ENCODE assay signal across 23 cellular contexts in genomic region chr15:33975023-33975565, GRCh38. TPM values are rescaled to one million over a fixed set of nuclear protein-coding genes. Genes with fewer than 3 reads are reported as not detected.
DNase-seq lines count a peak whose midpoint lies in the region; FAIRE-seq and TF ChIP-seq lines count a peak whose summit lies in the region.
"Had no signal": no experiment of that assay in that cellular context is flagged by ENCODE, and none has a peak within 500 bp of the region (broad histone marks: within the 10 kb centered on the region; RNA-seq: fewer than 3 reads in every experiment).

No MANE protein-coding gene starts in this region.

- H3K4me1 ChIP-seq in endothelial cell of umbilical vein (ENCODE audit: control insufficient read depth, extremely low read depth, insufficient read depth, low read length): no peaks in the 10 kb centered on the region
- no peaks in the 10 kb centered on the region for H3K4me1 ChIP-seq in PC-9 (replicated peaks; ENCODE audit: insufficient read depth)

- TF ChIP-seq POLR2A in endothelial cell of umbilical vein (IDR thresholded peaks at IDR 0.05; ENCODE audit: low read depth, low read length): no peak

- H3K79me2 ChIP-seq in endothelial cell of umbilical vein (ENCODE audit: control insufficient read depth, insufficient read depth, low read length): no peaks in the 10 kb centered on the region
- no peaks in the 10 kb centered on the region for H3K79me2 ChIP-seq in PC-9 (ENCODE audit: low read depth)

- H3K4me3 ChIP-seq in endothelial cell of umbilical vein (replicated peaks in 1 of 3; ENCODE audit: insufficient read depth in 1 of 3, low read depth in 1 of 3, low read length in 3 of 3): no peak overlapping the region
- no peak overlapping the region for H3K4me3 ChIP-seq in retinal pigment epithelial cell (ENCODE audit: low read length)
- H3K4me3 ChIP-seq in PC-9: no peak overlapping the region
- H3K4me3 ChIP-seq: esophagus squamous epithelium, mucosa of descending colon, tibial artery had no signal

- H3K9me3 ChIP-seq in endothelial cell of umbilical vein (replicated peaks; ENCODE audit: control insufficient read depth, insufficient read depth, low read length) (no peaks in the 10 kb centered on the region), PC-9 (ENCODE audit: insufficient read depth, low read depth) (no peaks in the 10 kb centered on the region)
- H3K9me3 ChIP-seq: esophagus squamous epithelium, mucosa of descending colon, tibial artery had no signal

- POLR2A ChIA-PET in endothelial cell of umbilical vein (lab: Charles Lee) (no interaction called here), PC-9 (lab: Charles Lee; ENCODE audit: unreplicated experiment) (no interaction called here)

- CTCF ChIA-PET in endothelial cell of umbilical vein (lab: Charles Lee) (interaction anchor here (1.4 to 1.6 kb wide), 2 partner anchors 11 to 240 kb away, joined by 3 to 4 read pairs; no protein-coding TSS in a partner anchor), PC-9 (lab: Charles Lee) (no interaction called here)

- dilution Hi-C loops in endothelial cell of umbilical vein (cut with MboI; ENCODE audit: extremely low pct_ligation_motif_present, low sequenced_read_pairs): no loop called here

- no peak overlapping the region for H2AFZ ChIP-seq in endothelial cell of umbilical vein (ENCODE audit: low read depth, low read length)
- no peak overlapping the region for H2AFZ ChIP-seq in PC-9

- no peaks in the 10 kb centered on the region for H3K9me1 ChIP-seq in endothelial cell of umbilical vein (replicated peaks; ENCODE audit: control insufficient read depth, extremely low read depth, insufficient read depth, low read length)

- BruUV-seq in endothelial cell of umbilical vein (replicated peaks; lab: Mats Ljungman, UMichigan) (no TSS peak), PC-9 (replicated peaks; lab: Mats Ljungman, UMichigan) (no TSS peak)

- no peak for TF ChIP-seq CTCF in endothelial cell of umbilical vein (IDR thresholded peaks at IDR 0.05; ENCODE audit: extremely low read depth in 1 of 2, insufficient read depth in 1 of 2, low read depth in 1 of 2, low read length in 2 of 2)
- TF ChIP-seq CTCF in retinal pigment epithelial cell (conservative IDR thresholded peaks at IDR 0.05; ENCODE audit: low read depth, low read length): peak; percentile 8
- no peak for TF ChIP-seq CTCF in PC-9 (conservative IDR thresholded peaks at IDR 0.05)

- FAIRE-seq in endothelial cell of umbilical vein (lab: Jason Lieb, UNC): peak; percentile 4

- H3K4me2 ChIP-seq in endothelial cell of umbilical vein (ENCODE audit: insufficient read depth, low read length) (no peak overlapping the region), PC-9 (no peak overlapping the region)

- H4K20me1 ChIP-seq in endothelial cell of umbilical vein (replicated peaks; ENCODE audit: control insufficient read depth, extremely low read depth, insufficient read depth, low read length) (no peaks in the 10 kb centered on the region), PC-9 (ENCODE audit: insufficient read depth) (no peaks in the 10 kb centered on the region)

- H3K27ac ChIP-seq in endothelial cell of umbilical vein (ENCODE audit: insufficient read depth, low read depth, low read length): no peak overlapping the region
- no peak overlapping the region for H3K27ac ChIP-seq in PC-9
- H3K27ac ChIP-seq: esophagus squamous epithelium, tibial artery had no signal

- no peaks in the 10 kb centered on the region for H3K36me3 ChIP-seq in endothelial cell of umbilical vein (ENCODE audit: control insufficient read depth in 2 of 2, extremely low read depth in 1 of 2, insufficient read depth in 2 of 2, low read length in 2 of 2)
- H3K36me3 ChIP-seq in PC-9 (ENCODE audit: low read depth): no peaks in the 10 kb centered on the region
- H3K36me3 ChIP-seq: esophagus squamous epithelium had no signal

- DNase-seq in NCI-H2227 (lab: John Stamatoyannopoulos, UW; ENCODE audit: unreplicated experiment): peak; percentile 0
- DNase-seq in NCI-H2227 treated with DMSO at 0.1 percent for 48 hours (lab: John Stamatoyannopoulos, UW): no peak
- DNase-seq in RKO (ENCODE audit: low spot score): peak; percentile 12
- DNase-seq in endothelial cell of umbilical vein (ENCODE audit: low read depth, low spot score): no peak
- DNase-seq in retinal pigment epithelial cell (ENCODE audit: low read depth): no peak
- DNase-seq in nucleus accumbens (lab: John Stamatoyannopoulos, UW): no peak
- no peak for DNase-seq in PC-9
- no peak for DNase-seq in HK-2 (ENCODE audit: unreplicated experiment)
- DNase-seq: activated CD8-positive, alpha-beta memory T cell treated with anti-CD3 and anti-CD28 coated beads, Interleukin-2, amount 10 ng/mL, durations not matched to agents 7 days and 5 days; CD4-positive, alpha-beta memory T cell; dermis blood vessel endothelial cell; esophagus squamous epithelium; hypothalamus; left cardiac atrium; mucosa of descending colon; NCI-H1417; stimulated activated CD4-positive, alpha-beta T cell treated with anti-CD3 and anti-CD28 coated beads, Interleukin-4, amount 100 ng/mL, for 4 hours; T-cell; tibial artery had no signal

- no peaks in the 10 kb centered on the region for H3K9me2 ChIP-seq in PC-9 (ENCODE audit: insufficient read depth)

- H3K27me3 ChIP-seq in endothelial cell of umbilical vein (ENCODE audit: control insufficient read depth in 2 of 2, insufficient read depth in 2 of 2, low read length in 2 of 2): no peaks in the 10 kb centered on the region
- no peaks in the 10 kb centered on the region for H3K27me3 ChIP-seq in PC-9 (ENCODE audit: insufficient read depth, low read depth)
- H3K27me3 ChIP-seq: esophagus squamous epithelium, tibial artery had no signal

- no peaks in the 10 kb centered on the region for H3F3A ChIP-seq in PC-9 (ENCODE audit: insufficient read depth, low read depth)

- H3K9ac ChIP-seq in endothelial cell of umbilical vein (replicated peaks; ENCODE audit: extremely low read depth, insufficient read depth, low read length): no peak overlapping the region

- intact Hi-C loops in endothelial cell of umbilical vein (cut with micrococcal nuclease) (no loop called here), PC-9 (cut with micrococcal nuclease; ENCODE audit: unreplicated experiment) (no loop called here)

TF ChIP-seq in endothelial cell of umbilical vein, 7 proteins besides CTCF, POLR2A, EP300 and RAD21:
- TF ChIP-seq FOS (IDR thresholded peaks at IDR 0.05; ENCODE audit: borderline replicate concordance, insufficient read depth, low read length): no peak
- no peak for TF ChIP-seq MYC (IDR thresholded peaks at IDR 0.05; ENCODE audit: low read depth, low read length)
- TF ChIP-seq JUN (IDR thresholded peaks at IDR 0.05; ENCODE audit: borderline replicate concordance, insufficient read depth, insufficient read length, low read depth): no peak
- TF ChIP-seq GATA2 (IDR thresholded peaks at IDR 0.05; ENCODE audit: insufficient read depth, insufficient read length, low read depth, low read length): no peak
- no peak for TF ChIP-seq MAX (IDR thresholded peaks at IDR 0.05; ENCODE audit: insufficient read depth, insufficient read length)
- TF ChIP-seq POLR2AphosphoS5 (IDR thresholded peaks at IDR 0.05; ENCODE audit: insufficient read depth, low read depth, low read length): no peak
- no peak for TF ChIP-seq EZH2 (IDR thresholded peaks at IDR 0.05; ENCODE audit: borderline replicate concordance, low read depth, low read length, severe bottlenecking)

RNA-seq across cellular contexts. Expression of gene CHRM5, which starts 6.8 kb away (rescaled TPM):
- total RNA-seq in endothelial cell of umbilical vein (not detected in 2 replicates), PC-9 (2021) (not detected in 2 replicates)
- 0.03 TPM in 1 of 2 replicates, not detected in the other for polyA plus RNA-seq in endothelial cell of umbilical vein
- not detected in 2 replicates for polyA plus RNA-seq in endothelial cell of umbilical vein (2011; cell fraction: cytosol; rRNA removed)
- polyA plus RNA-seq in endothelial cell of umbilical vein (2011; cell fraction: nucleus; rRNA removed): not detected in 2 replicates
- polyA plus RNA-seq in endothelial cell of umbilical vein (2012): 0.29 TPM in 1 of 2 replicates, not detected in the other
- not detected in 2 replicates for polyA minus RNA-seq in endothelial cell of umbilical vein
- not detected for polyA minus RNA-seq in endothelial cell of umbilical vein (2011; cell fraction: cytosol; rRNA and poly(A)+ RNA removed)
- not detected in 2 replicates for polyA minus RNA-seq in endothelial cell of umbilical vein (2011; cell fraction: nucleus; rRNA and poly(A)+ RNA removed)
- total RNA-seq: A673; activated CD8-positive, alpha-beta memory T cell treated with anti-CD3 and anti-CD28 coated beads, Interleukin-2, amount 10 ng/mL, durations not matched to agents 7 days and 5 days; CD4-positive, alpha-beta memory T cell; esophagus squamous epithelium; left cardiac atrium; mucosa of descending colon; NCI-H460; omental fat pad; RPMI7951; T-cell had no signal

Comparison
In these comparisons a context has a peak if more than half of its experiments do, and no peak if none do; other contexts are left out.
1. DNase-seq: peak in NCI-H2227 (single experiment) and RKO (single experiment); none in NCI-H2227 treated with DMSO at 0.1 percent for 48 hours (single experiment), endothelial cell of umbilical vein (single experiment), retinal pigment epithelial cell (single experiment), nucleus accumbens (0 of 56), PC-9 (0 of 2) and HK-2 (single experiment).